2 cellular contexts compared by ENCODE assay signal in genomic region chr19:46481187-46481586, GRCh38.
TF ChIP-seq lines count a peak whose summit lies in the region.

No MANE protein-coding gene starts in this region.

TF ChIP-seq in Ishikawa, 13 proteins besides CTCF, POLR2A, EP300 and RAD21:
- TF ChIP-seq CREB1 (IDR thresholded peaks at IDR 0.05; ENCODE audit: low read depth): no peak
- no peak for TF ChIP-seq REST (IDR thresholded peaks at IDR 0.05; ENCODE audit: low read depth)
- 0 out of 2 replicates have a peak, but pooled peaks have one; percentile 24 for TF ChIP-seq USF1 (IDR thresholded peaks at IDR 0.05)

TF ChIP-seq in H1, 55 proteins besides CTCF, POLR2A, EP300 and RAD21:
- no peak for TF ChIP-seq EGR1 (IDR thresholded peaks at IDR 0.05; ENCODE audit: borderline replicate concordance, low read depth, low read length)
- no peak for TF ChIP-seq TAF1 (IDR thresholded peaks at IDR 0.05; ENCODE audit: low read depth, low read length)
- no peak for TF ChIP-seq HDAC2 (IDR thresholded peaks at IDR 0.05; ENCODE audit: borderline replicate concordance in 1 of 2, low read depth in 2 of 2, low read length in 2 of 2)
- TF ChIP-seq CHD2 (IDR thresholded peaks at IDR 0.05; ENCODE audit: low read length): no peak
- TF ChIP-seq HDAC6 (IDR thresholded peaks at IDR 0.05; ENCODE audit: low read depth, low read length): no peak
- no peak for TF ChIP-seq BRCA1 (IDR thresholded peaks at IDR 0.05; ENCODE audit: low read depth, low read length)
- no peak for TF ChIP-seq ZNF274 (IDR thresholded peaks at IDR 0.05; ENCODE audit: borderline replicate concordance, extremely low read depth, low read length)
- no peak for TF ChIP-seq KDM4A (IDR thresholded peaks at IDR 0.05; ENCODE audit: low read depth, low read length, severe bottlenecking)
- no peak for TF ChIP-seq MAX (IDR thresholded peaks at IDR 0.05)
- no peak for TF ChIP-seq SP1 (IDR thresholded peaks at IDR 0.05; ENCODE audit: low read depth, low read length)
- no peak for TF ChIP-seq SUZ12 (IDR thresholded peaks at IDR 0.05; ENCODE audit: low read length)
- no peak for TF ChIP-seq TEAD4 (IDR thresholded peaks at IDR 0.05; ENCODE audit: low read depth, low read length)
- TF ChIP-seq EZH2 (IDR thresholded peaks at IDR 0.05; ENCODE audit: low read depth, low read length, severe bottlenecking): no peak
- TF ChIP-seq TBP (IDR thresholded peaks at IDR 0.05; ENCODE audit: low read depth, low read length): no peak
- TF ChIP-seq SIN3A (conservative IDR thresholded peaks at IDR 0.05 in 1 of 2, IDR thresholded peaks at IDR 0.05 in 1 of 2; ENCODE audit: low read depth in 1 of 2, low read length in 2 of 2): no peak
- TF ChIP-seq NRF1 (IDR thresholded peaks at IDR 0.05; ENCODE audit: low read depth, low read length): no peak
- TF ChIP-seq KDM1A (IDR thresholded peaks at IDR 0.05; ENCODE audit: borderline replicate concordance, low read length): no peak
- no peak for TF ChIP-seq JUND (IDR thresholded peaks at IDR 0.05; ENCODE audit: low read length)
- no peak for TF ChIP-seq POLR2AphosphoS5 (IDR thresholded peaks at IDR 0.05; ENCODE audit: low read depth, low read length)
